In genomic region chr2:100068395-100068794, GRCh38 we compare ENCODE assay signal across 23 cellular contexts.
A peak's percentile ranks its signal among the peaks of the same experiment; 100 is the strongest.
DNase-seq lines count a peak whose midpoint lies in the region; ATAC-seq and TF ChIP-seq lines count a peak whose summit lies in the region.
"Had no signal": no experiment of that assay in that cellular context is flagged by ENCODE, and none has a peak within 500 bp of the region (broad histone marks: within the 10 kb centered on the region; RNA-seq: fewer than 3 reads in every experiment).

No MANE protein-coding gene starts in this region.

- no peak for DNase-seq in left lobe of liver (ENCODE audit: low spot score)
- peak; percentile 20 for DNase-seq in renal cortical epithelial cell (ENCODE audit: low read depth)
- no peak for DNase-seq in epidermal melanocyte (ENCODE audit: insufficient read length, low spot score)
- DNase-seq: activated CD4-positive, CD25-positive, alpha-beta regulatory T cell treated with anti-CD3 and anti-CD28 coated beads, Interleukin-2, amount 50 U/mL, for 72 hours; activated gamma-delta T cell; CD4-positive, CD25-positive, alpha-beta regulatory T cell; effector memory CD4-positive, alpha-beta T cell; GF-D8; GOT3; hypothalamus; Karpas-422; NCI-H187; NCI-H2171 treated with DMSO at 0.1 percent for 48 hours; NCI-H524 treated with DMSO at 0.1 percent for 48 hours; Peyer's patch; stimulated activated CD4-positive, alpha-beta T cell treated with anti-CD3 and anti-CD28 coated beads, Interleukin-2, amount 100 ng/mL, for 24 hours; T-helper 1 cell had no signal

- no peak for TF ChIP-seq CTCF in C4-2B (conservative IDR thresholded peaks at IDR 0.05)

- no peaks in the 10 kb centered on the region for H3K9me3 ChIP-seq in KOPT-K1 (ENCODE audit: insufficient read depth, low read length, poor library complexity, severe bottlenecking)
- H3K9me3 ChIP-seq: Peyer's patch, thoracic aorta had no signal

- no peaks in the 10 kb centered on the region for H3K36me3 ChIP-seq in KOPT-K1 (ENCODE audit: insufficient read depth, low read length)
- H3K36me3 ChIP-seq: Peyer's patch, thoracic aorta had no signal

- ATAC-seq in left lobe of liver: peak; percentile 19
- ATAC-seq in HG02759 (IDR thresholded peaks at IDR 0.05; ENCODE audit: unreplicated experiment): no peak
- no peak for ATAC-seq in GM21529 (IDR thresholded peaks at IDR 0.05; ENCODE audit: unreplicated experiment)
- no peak for ATAC-seq in GM18498 (IDR thresholded peaks at IDR 0.05; ENCODE audit: unreplicated experiment)

- H3K27ac ChIP-seq in C4-2B (peak overlapping the region; percentile 96), KOPT-K1 (ENCODE audit: low read depth, low read length, poor library complexity, severe bottlenecking) (peak overlapping the region; percentile 83)
- H3K27ac ChIP-seq: thoracic aorta had no signal
